Comparison of ENCODE assay signal across 1 cellular context in the genomic region with DNA sequence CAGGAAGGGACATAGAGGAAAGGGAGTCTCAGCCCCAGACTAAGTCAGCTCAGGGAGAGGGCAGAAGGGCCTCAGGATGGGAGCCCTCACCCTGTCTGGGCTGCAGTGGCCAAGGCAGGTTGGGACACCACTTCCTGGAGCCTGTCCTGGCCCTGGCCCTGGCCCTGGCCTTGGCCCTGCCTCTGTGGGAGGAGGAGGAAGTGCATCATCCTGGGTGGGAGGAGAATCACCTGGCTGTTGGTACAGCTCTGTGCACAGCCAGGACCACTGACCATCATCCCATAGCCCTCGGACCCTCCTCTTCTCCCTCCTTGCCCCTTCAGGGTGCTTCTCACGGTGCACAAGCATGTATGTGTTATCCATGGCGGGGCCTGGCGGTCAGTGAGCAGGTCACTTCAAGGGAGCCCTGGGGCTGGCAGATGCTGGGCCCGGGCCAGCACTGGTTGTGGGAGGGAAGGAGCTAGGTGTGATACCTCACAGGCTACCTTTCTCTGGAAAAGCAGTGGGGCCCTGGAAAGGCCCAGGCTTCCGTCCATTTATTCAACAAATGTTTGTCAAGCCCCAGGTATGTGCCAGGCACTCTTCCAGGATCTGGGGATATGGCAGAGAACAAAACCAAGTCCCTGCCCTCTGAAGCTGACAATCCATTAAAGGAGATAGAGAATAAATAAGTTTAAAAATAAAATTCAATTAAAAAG.
TF ChIP-seq lines count a peak whose summit lies in the region.

No MANE protein-coding gene starts in this region.

TF ChIP-seq in HepG2, 621 proteins besides CTCF, POLR2A, EP300 and RAD21 (continued from another document and continues in another):
- TF ChIP-seq, protein P1, sequence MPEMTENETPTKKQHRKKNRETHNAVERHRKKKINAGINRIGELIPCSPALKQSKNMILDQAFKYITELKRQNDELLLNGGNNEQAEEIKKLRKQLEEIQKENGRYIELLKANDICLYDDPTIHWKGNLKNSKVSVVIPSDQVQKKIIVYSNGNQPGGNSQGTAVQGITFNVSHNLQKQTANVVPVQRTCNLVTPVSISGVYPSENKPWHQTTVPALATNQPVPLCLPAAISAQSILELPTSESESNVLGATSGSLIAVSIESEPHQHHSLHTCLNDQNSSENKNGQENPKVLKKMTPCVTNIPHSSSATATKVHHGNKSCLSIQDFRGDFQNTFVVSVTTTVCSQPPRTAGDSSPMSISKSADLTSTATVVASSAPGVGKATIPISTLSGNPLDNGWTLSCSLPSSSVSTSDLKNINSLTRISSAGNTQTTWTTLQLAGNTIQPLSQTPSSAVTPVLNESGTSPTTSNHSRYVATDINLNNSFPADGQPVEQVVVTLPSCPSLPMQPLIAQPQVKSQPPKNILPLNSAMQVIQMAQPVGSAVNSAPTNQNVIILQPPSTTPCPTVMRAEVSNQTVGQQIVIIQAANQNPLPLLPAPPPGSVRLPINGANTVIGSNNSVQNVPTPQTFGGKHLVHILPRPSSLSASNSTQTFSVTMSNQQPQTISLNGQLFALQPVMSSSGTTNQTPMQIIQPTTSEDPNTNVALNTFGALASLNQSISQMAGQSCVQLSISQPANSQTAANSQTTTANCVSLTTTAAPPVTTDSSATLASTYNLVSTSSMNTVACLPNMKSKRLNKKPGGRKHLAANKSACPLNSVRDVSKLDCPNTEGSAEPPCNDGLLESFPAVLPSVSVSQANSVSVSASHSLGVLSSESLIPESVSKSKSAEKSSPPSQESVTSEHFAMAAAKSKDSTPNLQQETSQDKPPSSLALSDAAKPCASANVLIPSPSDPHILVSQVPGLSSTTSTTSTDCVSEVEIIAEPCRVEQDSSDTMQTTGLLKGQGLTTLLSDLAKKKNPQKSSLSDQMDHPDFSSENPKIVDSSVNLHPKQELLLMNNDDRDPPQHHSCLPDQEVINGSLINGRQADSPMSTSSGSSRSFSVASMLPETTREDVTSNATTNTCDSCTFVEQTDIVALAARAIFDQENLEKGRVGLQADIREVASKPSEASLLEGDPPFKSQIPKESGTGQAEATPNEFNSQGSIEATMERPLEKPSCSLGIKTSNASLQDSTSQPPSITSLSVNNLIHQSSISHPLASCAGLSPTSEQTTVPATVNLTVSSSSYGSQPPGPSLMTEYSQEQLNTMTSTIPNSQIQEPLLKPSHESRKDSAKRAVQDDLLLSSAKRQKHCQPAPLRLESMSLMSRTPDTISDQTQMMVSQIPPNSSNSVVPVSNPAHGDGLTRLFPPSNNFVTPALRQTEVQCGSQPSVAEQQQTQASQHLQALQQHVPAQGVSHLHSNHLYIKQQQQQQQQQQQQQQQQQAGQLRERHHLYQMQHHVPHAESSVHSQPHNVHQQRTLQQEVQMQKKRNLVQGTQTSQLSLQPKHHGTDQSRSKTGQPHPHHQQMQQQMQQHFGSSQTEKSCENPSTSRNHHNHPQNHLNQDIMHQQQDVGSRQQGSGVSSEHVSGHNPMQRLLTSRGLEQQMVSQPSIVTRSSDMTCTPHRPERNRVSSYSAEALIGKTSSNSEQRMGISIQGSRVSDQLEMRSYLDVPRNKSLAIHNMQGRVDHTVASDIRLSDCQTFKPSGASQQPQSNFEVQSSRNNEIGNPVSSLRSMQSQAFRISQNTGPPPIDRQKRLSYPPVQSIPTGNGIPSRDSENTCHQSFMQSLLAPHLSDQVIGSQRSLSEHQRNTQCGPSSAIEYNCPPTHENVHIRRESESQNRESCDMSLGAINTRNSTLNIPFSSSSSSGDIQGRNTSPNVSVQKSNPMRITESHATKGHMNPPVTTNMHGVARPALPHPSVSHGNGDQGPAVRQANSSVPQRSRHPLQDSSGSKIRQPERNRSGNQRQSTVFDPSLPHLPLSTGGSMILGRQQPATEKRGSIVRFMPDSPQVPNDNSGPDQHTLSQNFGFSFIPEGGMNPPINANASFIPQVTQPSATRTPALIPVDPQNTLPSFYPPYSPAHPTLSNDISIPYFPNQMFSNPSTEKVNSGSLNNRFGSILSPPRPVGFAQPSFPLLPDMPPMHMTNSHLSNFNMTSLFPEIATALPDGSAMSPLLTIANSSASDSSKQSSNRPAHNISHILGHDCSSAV (CRISPR knock-in tag; IDR thresholded peaks at IDR 0.05; ENCODE audit: borderline replicate concordance): no peak
- TF ChIP-seq, protein P2, sequence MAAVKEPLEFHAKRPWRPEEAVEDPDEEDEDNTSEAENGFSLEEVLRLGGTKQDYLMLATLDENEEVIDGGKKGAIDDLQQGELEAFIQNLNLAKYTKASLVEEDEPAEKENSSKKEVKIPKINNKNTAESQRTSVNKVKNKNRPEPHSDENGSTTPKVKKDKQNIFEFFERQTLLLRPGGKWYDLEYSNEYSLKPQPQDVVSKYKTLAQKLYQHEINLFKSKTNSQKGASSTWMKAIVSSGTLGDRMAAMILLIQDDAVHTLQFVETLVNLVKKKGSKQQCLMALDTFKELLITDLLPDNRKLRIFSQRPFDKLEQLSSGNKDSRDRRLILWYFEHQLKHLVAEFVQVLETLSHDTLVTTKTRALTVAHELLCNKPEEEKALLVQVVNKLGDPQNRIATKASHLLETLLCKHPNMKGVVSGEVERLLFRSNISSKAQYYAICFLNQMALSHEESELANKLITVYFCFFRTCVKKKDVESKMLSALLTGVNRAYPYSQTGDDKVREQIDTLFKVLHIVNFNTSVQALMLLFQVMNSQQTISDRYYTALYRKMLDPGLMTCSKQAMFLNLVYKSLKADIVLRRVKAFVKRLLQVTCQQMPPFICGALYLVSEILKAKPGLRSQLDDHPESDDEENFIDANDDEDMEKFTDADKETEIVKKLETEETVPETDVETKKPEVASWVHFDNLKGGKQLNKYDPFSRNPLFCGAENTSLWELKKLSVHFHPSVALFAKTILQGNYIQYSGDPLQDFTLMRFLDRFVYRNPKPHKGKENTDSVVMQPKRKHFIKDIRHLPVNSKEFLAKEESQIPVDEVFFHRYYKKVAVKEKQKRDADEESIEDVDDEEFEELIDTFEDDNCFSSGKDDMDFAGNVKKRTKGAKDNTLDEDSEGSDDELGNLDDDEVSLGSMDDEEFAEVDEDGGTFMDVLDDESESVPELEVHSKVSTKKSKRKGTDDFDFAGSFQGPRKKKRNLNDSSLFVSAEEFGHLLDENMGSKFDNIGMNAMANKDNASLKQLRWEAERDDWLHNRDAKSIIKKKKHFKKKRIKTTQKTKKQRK (IDR thresholded peaks at IDR 0.05; ENCODE audit: low read length): no peak
- no peak for TF ChIP-seq MEIS2 (CRISPR knock-in tag; IDR thresholded peaks at IDR 0.05)
- no peak for TF ChIP-seq ZNF841 (CRISPR knock-in tag; IDR thresholded peaks at IDR 0.05; ENCODE audit: borderline replicate concordance)
- 0 out of 2 replicates have a peak, but pooled peaks have one; percentile 28 for TF ChIP-seq MZF1 (CRISPR knock-in tag; IDR thresholded peaks at IDR 0.05; ENCODE audit: borderline replicate concordance)
- TF ChIP-seq SMAD1 (CRISPR knock-in tag; IDR thresholded peaks at IDR 0.05; ENCODE audit: borderline replicate concordance, low read depth): 0 out of 2 replicates have a peak, but pooled peaks have one; percentile 57
- TF ChIP-seq ZNF121 (CRISPR knock-in tag; IDR thresholded peaks at IDR 0.05): no peak
- TF ChIP-seq, protein P3, sequence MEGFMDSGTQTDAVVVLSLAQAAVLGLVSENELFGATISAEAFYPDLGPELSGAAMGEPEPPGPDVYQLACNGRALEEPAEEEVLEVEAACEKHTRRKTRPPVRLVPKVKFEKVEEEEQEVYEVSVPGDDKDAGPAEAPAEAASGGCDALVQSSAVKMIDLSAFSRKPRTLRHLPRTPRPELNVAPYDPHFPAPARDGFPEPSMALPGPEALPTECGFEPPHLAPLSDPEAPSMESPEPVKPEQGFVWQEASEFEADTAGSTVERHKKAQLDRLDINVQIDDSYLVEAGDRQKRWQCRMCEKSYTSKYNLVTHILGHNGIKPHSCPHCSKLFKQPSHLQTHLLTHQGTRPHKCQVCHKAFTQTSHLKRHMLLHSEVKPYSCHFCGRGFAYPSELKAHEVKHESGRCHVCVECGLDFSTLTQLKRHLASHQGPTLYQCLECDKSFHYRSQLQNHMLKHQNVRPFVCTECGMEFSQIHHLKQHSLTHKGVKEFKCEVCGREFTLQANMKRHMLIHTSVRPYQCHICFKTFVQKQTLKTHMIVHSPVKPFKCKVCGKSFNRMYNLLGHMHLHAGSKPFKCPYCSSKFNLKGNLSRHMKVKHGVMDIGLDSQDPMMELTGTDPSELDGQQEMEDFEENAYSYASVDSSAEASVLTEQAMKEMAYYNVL (CRISPR knock-in tag; IDR thresholded peaks at IDR 0.05; ENCODE audit: borderline replicate concordance): 0 out of 2 replicates have a peak, but pooled peaks have one; percentile 5
- TF ChIP-seq, protein P4, sequence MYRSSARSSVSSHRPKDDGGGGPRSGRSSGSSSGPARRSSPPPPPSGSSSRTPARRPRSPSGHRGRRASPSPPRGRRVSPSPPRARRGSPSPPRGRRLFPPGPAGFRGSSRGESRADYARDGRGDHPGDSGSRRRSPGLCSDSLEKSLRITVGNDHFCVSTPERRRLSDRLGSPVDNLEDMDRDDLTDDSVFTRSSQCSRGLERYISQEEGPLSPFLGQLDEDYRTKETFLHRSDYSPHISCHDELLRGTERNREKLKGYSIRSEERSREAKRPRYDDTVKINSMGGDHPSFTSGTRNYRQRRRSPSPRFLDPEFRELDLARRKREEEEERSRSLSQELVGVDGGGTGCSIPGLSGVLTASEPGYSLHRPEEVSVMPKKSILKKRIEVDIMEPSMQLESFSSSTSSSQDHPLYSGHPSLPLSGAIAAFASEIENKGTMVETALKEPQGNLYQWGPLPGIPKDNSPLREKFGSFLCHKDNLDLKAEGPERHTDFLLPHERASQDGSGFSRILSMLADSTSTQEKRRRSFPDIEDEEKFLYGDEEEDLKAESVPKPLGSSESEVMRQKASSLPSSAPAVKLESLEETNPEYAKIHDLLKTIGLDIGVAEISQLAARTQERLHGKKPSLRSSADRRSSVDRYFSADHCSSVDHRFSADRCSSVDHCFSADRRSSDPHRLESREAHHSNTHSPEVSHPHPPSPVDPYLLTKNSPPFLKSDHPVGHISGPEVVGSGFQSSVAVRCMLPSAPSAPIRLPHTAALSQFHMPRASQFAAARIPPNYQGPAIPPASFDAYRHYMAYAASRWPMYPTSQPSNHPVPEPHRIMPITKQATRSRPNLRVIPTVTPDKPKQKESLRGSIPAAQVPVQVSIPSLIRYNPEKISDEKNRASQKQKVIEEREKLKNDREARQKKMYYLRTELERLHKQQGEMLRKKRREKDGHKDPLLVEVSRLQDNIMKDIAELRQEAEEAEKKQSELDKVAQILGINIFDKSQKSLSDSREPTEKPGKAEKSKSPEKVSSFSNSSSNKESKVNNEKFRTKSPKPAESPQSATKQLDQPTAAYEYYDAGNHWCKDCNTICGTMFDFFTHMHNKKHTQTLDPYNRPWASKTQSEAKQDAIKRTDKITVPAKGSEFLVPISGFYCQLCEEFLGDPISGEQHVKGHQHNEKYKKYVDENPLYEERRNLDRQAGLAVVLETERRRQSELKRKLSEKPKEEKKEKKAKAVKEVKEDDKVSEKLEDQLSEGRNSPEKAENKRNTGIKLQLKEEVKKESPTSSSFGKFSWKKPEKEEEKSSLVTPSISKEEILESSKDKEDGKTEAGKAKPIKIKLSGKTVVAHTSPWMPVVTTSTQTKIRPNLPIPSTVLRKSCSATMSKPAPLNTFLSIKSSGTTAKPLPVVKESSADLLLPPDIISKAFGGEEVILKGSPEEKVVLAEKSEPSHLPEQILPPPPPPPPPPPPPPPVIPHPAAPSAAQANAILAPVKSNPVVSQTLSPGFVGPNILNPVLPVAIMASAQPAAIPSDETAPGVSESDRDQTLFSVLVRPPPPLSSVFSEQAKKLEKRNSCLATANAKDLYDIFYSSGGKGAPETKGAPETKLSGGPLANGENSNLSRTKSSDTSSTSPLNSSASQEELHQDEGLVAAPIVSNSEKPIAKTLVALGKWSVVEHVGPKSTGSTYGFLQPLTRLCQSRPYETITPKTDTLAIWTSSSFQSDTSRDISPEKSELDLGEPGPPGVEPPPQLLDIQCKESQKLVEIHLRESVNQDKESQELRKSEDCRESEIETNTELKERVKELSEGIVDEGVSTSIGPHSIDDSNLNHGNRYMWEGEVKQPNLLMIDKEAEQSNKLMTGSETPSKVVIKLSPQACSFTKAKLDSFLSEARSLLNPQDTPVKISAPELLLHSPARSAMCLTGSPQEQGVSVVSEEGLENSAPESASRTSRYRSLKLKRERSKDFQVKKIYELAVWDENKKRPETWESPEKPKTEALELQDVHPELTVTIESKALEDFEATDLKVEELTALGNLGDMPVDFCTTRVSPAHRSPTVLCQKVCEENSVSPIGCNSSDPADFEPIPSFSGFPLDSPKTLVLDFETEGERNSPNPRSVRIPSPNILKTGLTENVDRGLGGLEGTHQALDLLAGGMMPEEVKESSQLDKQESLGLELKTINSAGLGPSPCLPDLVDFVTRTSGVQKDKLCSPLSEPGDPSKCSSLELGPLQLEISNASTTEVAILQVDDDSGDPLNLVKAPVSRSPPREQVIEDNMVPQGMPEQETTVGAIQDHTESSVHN (CRISPR knock-in tag; IDR thresholded peaks at IDR 0.05): no peak
- no peak for TF ChIP-seq ZNF589 (CRISPR knock-in tag; conservative IDR thresholded peaks at IDR 0.05)
- no peak; the same call in 1 of the 2 replicates for TF ChIP-seq ZBTB38 (CRISPR knock-in tag; IDR thresholded peaks at IDR 0.05)
- TF ChIP-seq CHD4 (IDR thresholded peaks at IDR 0.05; ENCODE audit: borderline replicate concordance, low read length): peak; percentile 52; the same call in 1 of the 2 replicates
- TF ChIP-seq IRF2 (CRISPR knock-in tag; IDR thresholded peaks at IDR 0.05): no peak
- no peak for TF ChIP-seq ZNF101 (CRISPR knock-in tag; IDR thresholded peaks at IDR 0.05; ENCODE audit: borderline replicate concordance, low read depth)
- no peak for TF ChIP-seq RFXAP (CRISPR knock-in tag; IDR thresholded peaks at IDR 0.05; ENCODE audit: borderline replicate concordance)
- peak; percentile 26 to 83; a peak in 2 of 4 replicates for TF ChIP-seq NR2F1 (CRISPR knock-in tag; IDR thresholded peaks at IDR 0.05)
- TF ChIP-seq FLYWCH1 (CRISPR knock-in tag; IDR thresholded peaks at IDR 0.05): no peak
- peak; percentile 62; the same call in 1 of the 2 replicates for TF ChIP-seq NR2F6 (IDR thresholded peaks at IDR 0.05)
- TF ChIP-seq NR2F6 (CRISPR knock-in tag; IDR thresholded peaks at IDR 0.05): peak; percentile 87
- TF ChIP-seq TEAD3 (CRISPR knock-in tag; optimal IDR thresholded peaks at IDR 0.05; ENCODE audit: borderline replicate concordance): peak; percentile 66
- no peak; the same call in 1 of the 2 replicates for TF ChIP-seq ZNF782 (CRISPR knock-in tag; IDR thresholded peaks at IDR 0.05; ENCODE audit: borderline replicate concordance)
- TF ChIP-seq SSRP1 (CRISPR knock-in tag; IDR thresholded peaks at IDR 0.05): no peak
- TF ChIP-seq ZNF24 (IDR thresholded peaks at IDR 0.05): no peak
- TF ChIP-seq, protein P5, sequence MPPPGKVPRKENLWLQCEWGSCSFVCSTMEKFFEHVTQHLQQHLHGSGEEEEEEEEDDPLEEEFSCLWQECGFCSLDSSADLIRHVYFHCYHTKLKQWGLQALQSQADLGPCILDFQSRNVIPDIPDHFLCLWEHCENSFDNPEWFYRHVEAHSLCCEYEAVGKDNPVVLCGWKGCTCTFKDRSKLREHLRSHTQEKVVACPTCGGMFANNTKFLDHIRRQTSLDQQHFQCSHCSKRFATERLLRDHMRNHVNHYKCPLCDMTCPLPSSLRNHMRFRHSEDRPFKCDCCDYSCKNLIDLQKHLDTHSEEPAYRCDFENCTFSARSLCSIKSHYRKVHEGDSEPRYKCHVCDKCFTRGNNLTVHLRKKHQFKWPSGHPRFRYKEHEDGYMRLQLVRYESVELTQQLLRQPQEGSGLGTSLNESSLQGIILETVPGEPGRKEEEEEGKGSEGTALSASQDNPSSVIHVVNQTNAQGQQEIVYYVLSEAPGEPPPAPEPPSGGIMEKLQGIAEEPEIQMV (CRISPR knock-in tag; IDR thresholded peaks at IDR 0.05; ENCODE audit: low read depth): no peak
- no peak for TF ChIP-seq ZC3H13 (CRISPR knock-in tag; IDR thresholded peaks at IDR 0.05)
- no peak for TF ChIP-seq MAFK (conservative IDR thresholded peaks at IDR 0.05 in 1 of 2, IDR thresholded peaks at IDR 0.05 in 1 of 2; ENCODE audit: low read length in 2 of 2)
- TF ChIP-seq ZNF788 (CRISPR knock-in tag; IDR thresholded peaks at IDR 0.05; ENCODE audit: borderline replicate concordance): peak; percentile 92
- TF ChIP-seq ZNF546 (CRISPR knock-in tag; conservative IDR thresholded peaks at IDR 0.05): 0 out of 2 replicates have a peak, but pooled peaks have one; percentile 39
